Comparison of ENCODE assay signal across 24 cellular contexts in the genomic region with DNA sequence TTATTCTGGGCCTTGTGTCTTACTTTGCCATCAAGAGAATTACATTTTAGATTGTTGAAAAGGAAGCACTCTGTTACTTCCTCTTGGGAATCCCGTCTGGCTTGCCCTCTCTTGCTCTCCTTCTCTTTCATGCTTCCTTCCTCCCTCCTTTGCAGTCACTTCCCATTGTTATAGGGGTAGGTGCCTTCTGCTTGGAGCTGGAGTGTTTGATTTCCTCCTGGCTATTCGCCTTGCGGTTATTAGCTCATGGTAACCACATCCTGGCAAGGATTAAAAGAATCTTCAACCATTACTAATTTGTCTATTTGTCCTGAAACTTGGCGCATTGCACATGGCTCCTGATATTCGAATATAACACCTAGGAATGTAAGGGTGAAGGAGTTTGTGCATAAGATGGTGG.
A peak's percentile ranks its signal among the peaks of the same experiment; 100 is the strongest.
DNase-seq lines count a peak whose midpoint lies in the region; ATAC-seq, FAIRE-seq and TF ChIP-seq lines count a peak whose summit lies in the region.
"Had no signal": no experiment of that assay in that cellular context is flagged by ENCODE, and none has a peak within 500 bp of the region (broad histone marks: within the 10 kb centered on the region; RNA-seq: fewer than 3 reads in every experiment).

No MANE protein-coding gene starts in this region.

- no peak for FAIRE-seq in astrocyte (lab: Jason Lieb, UNC)
- FAIRE-seq: D721Med, endometrium had no signal

- H3K27me3 Mint-ChIP-seq in stimulated activated naive CD8-positive, alpha-beta T cell treated with anti-CD3 and anti-CD28 coated beads, Interleukin-15, Interleukin-2, amounts not matched to agents 100 ng/mL and 50 ng/mL, for 24 hours: no peaks in the 10 kb centered on the region
- H3K27me3 Mint-ChIP-seq in stimulated activated naive CD8-positive, alpha-beta T cell treated with anti-CD3 and anti-CD28 coated beads, Interleukin-15, amount 100 ng/mL, for 72 hours: no peaks in the 10 kb centered on the region
- H3K27me3 Mint-ChIP-seq in astrocyte (ENCODE audit: low read depth, unreplicated experiment): no peaks in the 10 kb centered on the region
- H3K27me3 Mint-ChIP-seq: activated CD8-positive, alpha-beta memory T cell treated with anti-CD3 and anti-CD28 coated beads, Interleukin-2, amount 10 ng/mL, durations not matched to agents 7 days and 5 days; activated naive CD8-positive, alpha-beta T cell had no signal

- H3K36me3 Mint-ChIP-seq in stimulated activated naive CD8-positive, alpha-beta T cell treated with anti-CD3 and anti-CD28 coated beads, Interleukin-15, Interleukin-2, amounts not matched to agents 100 ng/mL and 50 ng/mL, for 24 hours (ENCODE audit: low read depth): peaks cover 27% of the 10 kb centered on the region
- no peaks in the 10 kb centered on the region for H3K36me3 Mint-ChIP-seq in astrocyte (ENCODE audit: low read depth, unreplicated experiment)
- H3K36me3 Mint-ChIP-seq: activated CD8-positive, alpha-beta memory T cell treated with anti-CD3 and anti-CD28 coated beads, Interleukin-2, amount 10 ng/mL, durations not matched to agents 7 days and 5 days had no signal

- H2AFZ ChIP-seq in astrocyte (ENCODE audit: low read depth, low read length) (no peak overlapping the region), fibroblast of lung (ENCODE audit: low read length) (no peak overlapping the region)

- no peak overlapping the region for H3K27ac ChIP-seq in astrocyte (ENCODE audit: low read depth, low read length)
- no peak overlapping the region for H3K27ac ChIP-seq in fibroblast of lung (ENCODE audit: insufficient read depth, low read length)
- no peak overlapping the region for H3K27ac ChIP-seq in upper lobe of right lung
- H3K27ac ChIP-seq: prostate gland, SJSA1, suprapubic skin, uterus had no signal

- no peak overlapping the region for H3K4me3 Mint-ChIP-seq in stimulated activated naive CD8-positive, alpha-beta T cell treated with anti-CD3 and anti-CD28 coated beads, Interleukin-15, Interleukin-2, amounts not matched to agents 100 ng/mL and 50 ng/mL, for 24 hours
- H3K4me3 Mint-ChIP-seq in stimulated activated naive CD8-positive, alpha-beta T cell treated with anti-CD3 and anti-CD28 coated beads, Interleukin-15, amount 100 ng/mL, for 72 hours: no peak overlapping the region
- H3K4me3 Mint-ChIP-seq in astrocyte (ENCODE audit: unreplicated experiment): no peak overlapping the region
- H3K4me3 Mint-ChIP-seq: activated CD8-positive, alpha-beta memory T cell treated with anti-CD3 and anti-CD28 coated beads, Interleukin-2, amount 10 ng/mL, durations not matched to agents 7 days and 5 days; activated naive CD8-positive, alpha-beta T cell; activated T-helper 1 cell treated with anti-CD3 and anti-CD28 coated beads, Interleukin-12 subunit alpha, Interleukin-12 subunit beta, Interleukin-2, Interleukin-4 antibody, amounts not matched to agents 30 ng/mL and 10 ng/mL and 1 ng/mL, durations not matched to agents 14 hours and 24 hours and 36 hours had no signal

- intact Hi-C loops in upper lobe of right lung (cut with DNase I): no loop called here

- H3K36me3 ChIP-seq in astrocyte (ENCODE audit: insufficient read depth, low read length) (no peaks in the 10 kb centered on the region), fibroblast of lung (ENCODE audit: control insufficient read depth, insufficient read depth, low read length) (no peaks in the 10 kb centered on the region), upper lobe of right lung (no peaks in the 10 kb centered on the region)
- H3K36me3 ChIP-seq: prostate gland, suprapubic skin, uterus had no signal

- TF ChIP-seq CTCF in astrocyte (IDR thresholded peaks at IDR 0.05; ENCODE audit: insufficient read depth, low read depth, low read length) (no peak), fibroblast of lung (conservative IDR thresholded peaks at IDR 0.05 in 1 of 2, IDR thresholded peaks at IDR 0.05 in 1 of 2; ENCODE audit: low read depth in 1 of 2, low read length in 2 of 2) (no peak), upper lobe of right lung (IDR thresholded peaks at IDR 0.05) (no peak)

- no peak overlapping the region for H3K9ac ChIP-seq in astrocyte (ENCODE audit: low read length)
- H3K9ac ChIP-seq in fibroblast of lung (ENCODE audit: insufficient read depth, low read length): no peak overlapping the region

- ATAC-seq in stimulated activated naive CD8-positive, alpha-beta T cell treated with anti-CD3 and anti-CD28 coated beads, Interleukin-15, amount 100 ng/mL, for 72 hours: no peak
- ATAC-seq in upper lobe of right lung (peak; percentile 57), HG02870 (IDR thresholded peaks at IDR 0.05; ENCODE audit: unreplicated experiment) (no peak), HG02840 (IDR thresholded peaks at IDR 0.05; ENCODE audit: low FRiP score, unreplicated experiment) (no peak), GM19395 (IDR thresholded peaks at IDR 0.05; ENCODE audit: unreplicated experiment) (no peak)
- ATAC-seq: activated CD8-positive, alpha-beta memory T cell treated with anti-CD3 and anti-CD28 coated beads, Interleukin-2, amount 10 ng/mL, durations not matched to agents 7 days and 5 days had no signal

- H3K4me1 Mint-ChIP-seq in stimulated activated naive CD8-positive, alpha-beta T cell treated with anti-CD3 and anti-CD28 coated beads, Interleukin-15, Interleukin-2, amounts not matched to agents 100 ng/mL and 50 ng/mL, for 24 hours (ENCODE audit: low read depth): peaks cover 41% of the 10 kb centered on the region
- H3K4me1 Mint-ChIP-seq in stimulated activated naive CD8-positive, alpha-beta T cell treated with anti-CD3 and anti-CD28 coated beads, Interleukin-15, amount 100 ng/mL, for 72 hours: peaks cover 13% of the 10 kb centered on the region
- H3K4me1 Mint-ChIP-seq in astrocyte (ENCODE audit: low read depth, unreplicated experiment): peaks cover 10% of the 10 kb centered on the region
- H3K4me1 Mint-ChIP-seq: activated CD8-positive, alpha-beta memory T cell treated with anti-CD3 and anti-CD28 coated beads, Interleukin-2, amount 10 ng/mL, durations not matched to agents 7 days and 5 days had no signal

- H3K9me3 ChIP-seq in astrocyte (ENCODE audit: insufficient read depth, low read depth, low read length) (no peaks in the 10 kb centered on the region), fibroblast of lung (ENCODE audit: control insufficient read depth, insufficient read depth, low read depth, low read length) (no peaks in the 10 kb centered on the region), upper lobe of right lung (no peaks in the 10 kb centered on the region)
- H3K9me3 ChIP-seq: prostate gland, suprapubic skin, uterus had no signal

- H3K4me2 ChIP-seq in astrocyte (ENCODE audit: low read length): peak overlapping the region; percentile 13
- no peak overlapping the region for H3K4me2 ChIP-seq in fibroblast of lung (ENCODE audit: extremely low read depth, insufficient read depth, low read length)

- H3K4me1 ChIP-seq in astrocyte (ENCODE audit: insufficient read depth, low read length) (no peaks in the 10 kb centered on the region), fibroblast of lung (ENCODE audit: control insufficient read depth, extremely low read depth, insufficient read depth, low read length) (peaks cover 2% of the 10 kb centered on the region), upper lobe of right lung (no peaks in the 10 kb centered on the region)
- H3K4me1 ChIP-seq: prostate gland, SJSA1, uterus had no signal

- no peaks in the 10 kb centered on the region for H3K9me3 Mint-ChIP-seq in stimulated activated naive CD8-positive, alpha-beta T cell treated with anti-CD3 and anti-CD28 coated beads, Interleukin-15, Interleukin-2, amounts not matched to agents 100 ng/mL and 50 ng/mL, for 24 hours
- H3K9me3 Mint-ChIP-seq in stimulated activated naive CD8-positive, alpha-beta T cell treated with anti-CD3 and anti-CD28 coated beads, Interleukin-15, amount 100 ng/mL, for 72 hours: no peaks in the 10 kb centered on the region
- H3K9me3 Mint-ChIP-seq in astrocyte (ENCODE audit: unreplicated experiment): no peaks in the 10 kb centered on the region
- H3K9me3 Mint-ChIP-seq: activated T-helper 1 cell treated with anti-CD3 and anti-CD28 coated beads, Interleukin-12 subunit alpha, Interleukin-12 subunit beta, Interleukin-2, Interleukin-4 antibody, amounts not matched to agents 30 ng/mL and 10 ng/mL and 1 ng/mL, durations not matched to agents 14 hours and 24 hours and 36 hours had no signal

- DNase-seq in stimulated activated naive CD8-positive, alpha-beta T cell treated with anti-CD3 and anti-CD28 coated beads, Interleukin-15, amount 100 ng/mL, for 72 hours: no peak
- DNase-seq in astrocyte (ENCODE audit: low read depth) (peak; percentile 59), fibroblast of lung (ENCODE audit: low read depth in 2 of 2) (peak; percentile 31 to 64), upper lobe of right lung (no peak)
- DNase-seq: activated CD4-positive, alpha-beta T cell treated with anti-CD3 and anti-CD28 coated beads for 48 hours; activated CD8-positive, alpha-beta memory T cell treated with anti-CD3 and anti-CD28 coated beads, Interleukin-2, amount 10 ng/mL, durations not matched to agents 7 days and 5 days; cortex of kidney; foreskin melanocyte; GOT3; hippocampal formation; NCI-H1092 treated with DMSO at 0.1 percent for 48 hours; NCI-H2029; uterus had no signal

- H3K27ac Mint-ChIP-seq in stimulated activated naive CD8-positive, alpha-beta T cell treated with anti-CD3 and anti-CD28 coated beads, Interleukin-15, Interleukin-2, amounts not matched to agents 100 ng/mL and 50 ng/mL, for 24 hours: peak overlapping the region; percentile 65
- H3K27ac Mint-ChIP-seq in stimulated activated naive CD8-positive, alpha-beta T cell treated with anti-CD3 and anti-CD28 coated beads, Interleukin-15, amount 100 ng/mL, for 72 hours: no peak overlapping the region
- H3K27ac Mint-ChIP-seq in astrocyte (ENCODE audit: unreplicated experiment): no peak overlapping the region
- H3K27ac Mint-ChIP-seq: activated CD8-positive, alpha-beta memory T cell treated with anti-CD3 and anti-CD28 coated beads, Interleukin-2, amount 10 ng/mL, durations not matched to agents 7 days and 5 days; activated naive CD8-positive, alpha-beta T cell; activated T-helper 1 cell treated with anti-CD3 and anti-CD28 coated beads, Interleukin-12 subunit alpha, Interleukin-12 subunit beta, Interleukin-2, Interleukin-4 antibody, amounts not matched to agents 30 ng/mL and 10 ng/mL and 1 ng/mL, durations not matched to agents 14 hours and 24 hours and 36 hours had no signal

- H3K4me3 ChIP-seq in astrocyte (ENCODE audit: insufficient read depth, low read depth, low read length) (no peak overlapping the region), fibroblast of lung (replicated peaks in 1 of 4; ENCODE audit: control extremely low read depth in 1 of 4, insufficient read depth in 1 of 4, low read depth in 3 of 4, low read length in 4 of 4) (no peak overlapping the region), upper lobe of right lung (no peak overlapping the region)
- H3K4me3 ChIP-seq: prostate gland, SJSA1, suprapubic skin, uterus had no signal

- H3K79me2 ChIP-seq in astrocyte (ENCODE audit: insufficient read depth, low read length): no peaks in the 10 kb centered on the region
- H3K79me2 ChIP-seq in fibroblast of lung (ENCODE audit: control insufficient read depth, insufficient read depth, low read length): no peaks in the 10 kb centered on the region

- H3K27me3 ChIP-seq in astrocyte (ENCODE audit: insufficient read depth, low read length) (no peaks in the 10 kb centered on the region), fibroblast of lung (ENCODE audit: control insufficient read depth, insufficient read depth, low read length) (no peaks in the 10 kb centered on the region), upper lobe of right lung (no peaks in the 10 kb centered on the region)
- H3K27me3 ChIP-seq: SJSA1, suprapubic skin, uterus had no signal

- H4K20me1 ChIP-seq in astrocyte (ENCODE audit: insufficient read depth, low read length) (no peaks in the 10 kb centered on the region), fibroblast of lung (ENCODE audit: control insufficient read depth, extremely low read depth, insufficient read depth, low read length) (no peaks in the 10 kb centered on the region)

Comparison
In these comparisons a context has a peak if more than half of its experiments do, and no peak if none do; other contexts are left out.
1. DNase-seq: peak in astrocyte (single experiment) and fibroblast of lung (2 of 2); none in stimulated activated naive CD8-positive, alpha-beta T cell treated with anti-CD3 and anti-CD28 coated beads, Interleukin-15, amount 100 ng/mL, for 72 hours (0 of 2) and upper lobe of right lung (single experiment).